In the genomic region with DNA sequence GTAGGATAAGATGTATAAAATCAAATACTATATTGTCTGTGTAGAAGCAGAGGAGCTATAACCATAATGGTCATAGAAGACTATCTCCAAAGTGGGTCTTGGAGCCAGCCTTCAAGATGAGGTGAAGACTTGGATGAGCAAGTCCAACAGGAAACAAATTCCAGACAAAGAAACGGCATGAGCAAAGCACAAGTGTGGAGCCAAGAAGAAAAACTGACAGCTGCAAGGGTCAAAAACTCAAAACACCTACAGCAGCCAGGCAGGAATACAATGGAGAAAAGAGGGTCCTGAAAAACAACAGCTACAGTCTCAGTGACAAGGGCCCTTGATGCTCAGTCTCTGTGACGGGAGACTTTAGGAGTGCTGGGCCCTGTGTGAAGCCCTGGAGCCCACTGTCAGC, we compare ENCODE assay signal across 16 cellular contexts.
DNase-seq lines count a peak whose midpoint lies in the region; ATAC-seq and TF ChIP-seq lines count a peak whose summit lies in the region.
"Had no signal": no experiment of that assay in that cellular context is flagged by ENCODE, and none has a peak within 500 bp of the region (broad histone marks: within the 10 kb centered on the region; RNA-seq: fewer than 3 reads in every experiment).

No MANE protein-coding gene starts in this region.

- H3K4ac ChIP-seq in trophoblast cell (ENCODE audit: low read depth, low read length), result no peak overlapping the region

- no peak overlapping the region for H3K23ac ChIP-seq in trophoblast cell (ENCODE audit: low read length)

- intact Hi-C loops in right cardiac atrium (cut with DNase I) (loop anchor here in 1 of 4 donors (10.0 kb wide), 1 partner anchor 100 kb away; the partner anchor contains the start of gene STK39), aorta (cut with DNase I) (no loop called here)

- WGBS in right cardiac atrium, result 60% methylated on average over 2 of the region's 2 CpGs
- WGBS in trophoblast cell (ENCODE audit: extremely low coverage, insufficient coverage, insufficient read length), result no CpG with 5 or more reads among the region's 2 CpGs
- 52 to 54% methylated on average over 2 of the region's 2 CpGs for WGBS in aorta, 2 donors

- H2BK12ac ChIP-seq in trophoblast cell (ENCODE audit: low read length), result no peak overlapping the region

- no peak overlapping the region for H4K12ac ChIP-seq in trophoblast cell (ENCODE audit: low read depth, low read length)

- H3K79me2 ChIP-seq in trophoblast cell (ENCODE audit: control insufficient read depth, insufficient read depth, low read length, poor library complexity), result no peaks in the 10 kb centered on the region

- H4K8ac ChIP-seq in trophoblast cell (ENCODE audit: low read depth, low read length), result no peak overlapping the region

- no peak overlapping the region for H3K4me3 ChIP-seq in cardiac muscle cell
- H3K4me3 ChIP-seq in right cardiac atrium (ENCODE audit: low read length), result no peak overlapping the region
- H3K4me3 ChIP-seq in trophoblast cell (ENCODE audit: low read depth, low read length), result no peak overlapping the region
- H3K4me3 ChIP-seq in aorta (ENCODE audit: low read length in 2 of 2), result no peak overlapping the region
- H3K4me3 ChIP-seq: BLaER1, GM12878, GM23338 had no signal

- H3K27me3 ChIP-seq in cardiac muscle cell (no peaks in the 10 kb centered on the region), right cardiac atrium (ENCODE audit: control insufficient read depth, insufficient read depth) (no peaks in the 10 kb centered on the region), trophoblast cell (ENCODE audit: insufficient read depth, low read length) (no peaks in the 10 kb centered on the region), aorta (ENCODE audit: control insufficient read depth in 1 of 2, insufficient read depth in 2 of 2, low read length in 1 of 2) (no peaks in the 10 kb centered on the region)
- H3K27me3 ChIP-seq: BLaER1 had no signal

- H3K14ac ChIP-seq in trophoblast cell (ENCODE audit: low read length), result no peak overlapping the region

- DNase-seq in cardiac muscle cell (ENCODE audit: low read depth in 1 of 2, low spot score in 1 of 2) (peak in 1 of 2 donors; percentile 29), right cardiac atrium (no peak), DMS79 (lab: John Stamatoyannopoulos, UW) (peak; percentile 79), NCI-H345 treated with DMSO at 0.1 percent for 48 hours (lab: John Stamatoyannopoulos, UW; ENCODE audit: unreplicated experiment) (peak; percentile 34), trophoblast cell (no peak), aorta (no peak), SIG-M5 (lab: John Stamatoyannopoulos, UW) (no peak)
- no peak for DNase-seq in activated CD4-positive, alpha-beta T cell treated with anti-CD3 and anti-CD28 coated beads for 48 hours
- DNase-seq: CD4-positive, CD25-positive, alpha-beta regulatory T cell; DMS53; H7 had no signal

- H3K9me3 ChIP-seq in cardiac muscle cell (ENCODE audit: low read depth) (no peaks in the 10 kb centered on the region), right cardiac atrium (ENCODE audit: control insufficient read depth, low read length) (no peaks in the 10 kb centered on the region), trophoblast cell (ENCODE audit: insufficient read depth, low read depth, low read length) (no peaks in the 10 kb centered on the region), aorta (ENCODE audit: control insufficient read depth, low read length) (no peaks in the 10 kb centered on the region)
- H3K9me3 ChIP-seq: BLaER1 had no signal

- no peak overlapping the region for H2BK5ac ChIP-seq in trophoblast cell (ENCODE audit: low read depth, low read length, poor library complexity)

- no peak overlapping the region for H2AFZ ChIP-seq in trophoblast cell (ENCODE audit: insufficient read depth, low read length, poor library complexity)
- H2AFZ ChIP-seq: GM23338 had no signal

- no peak overlapping the region for H3K4me2 ChIP-seq in trophoblast cell (ENCODE audit: low read length)
- H3K4me2 ChIP-seq: BLaER1, GM23338 had no signal

- H4K91ac ChIP-seq in trophoblast cell (ENCODE audit: low read depth, low read length), result no peak overlapping the region

- H3K36me3 ChIP-seq in cardiac muscle cell (peaks cover 5% of the 10 kb centered on the region), trophoblast cell (ENCODE audit: control insufficient read depth in 1 of 2, insufficient read depth in 2 of 2, low read length in 2 of 2) (no peaks in the 10 kb centered on the region), aorta (ENCODE audit: control insufficient read depth in 1 of 2, insufficient read depth in 2 of 2, low read length in 1 of 2) (no peaks in the 10 kb centered on the region)

- H2BK120ac ChIP-seq in trophoblast cell (ENCODE audit: insufficient read depth, low read length, poor library complexity), result no peak overlapping the region

- H3K79me1 ChIP-seq in trophoblast cell (ENCODE audit: low read length), result no peaks in the 10 kb centered on the region

- H3K9ac ChIP-seq in trophoblast cell (ENCODE audit: low read length), result no peak overlapping the region
- H3K9ac ChIP-seq: BLaER1 had no signal

- peak overlapping the region; percentile 29 for H2AK5ac ChIP-seq in trophoblast cell (ENCODE audit: low read length)

- H3K4me1 ChIP-seq in cardiac muscle cell (ENCODE audit: low read depth) (peaks cover 31% of the 10 kb centered on the region), right cardiac atrium (ENCODE audit: control insufficient read depth, insufficient read depth, low read length) (peaks cover 10% of the 10 kb centered on the region), trophoblast cell (ENCODE audit: control insufficient read depth in 1 of 2, insufficient read depth in 2 of 2, low read length in 2 of 2) (no peaks in the 10 kb centered on the region), aorta (ENCODE audit: control insufficient read depth in 1 of 2, insufficient read depth in 2 of 2, low read length in 2 of 2) (no peaks in the 10 kb centered on the region)

- ATAC-seq in right cardiac atrium, result no peak
- no peak for ATAC-seq in aorta (ENCODE audit: low FRiP score)
- ATAC-seq: GM12878, GM23338 had no signal

- no peak overlapping the region for H3K18ac ChIP-seq in trophoblast cell (ENCODE audit: low read length)

- TF ChIP-seq CTCF in cardiac muscle cell (IDR thresholded peaks at IDR 0.05; ENCODE audit: low read depth, low read length), result no peak

- peak overlapping the region; percentile 85 for H3K27ac ChIP-seq in cardiac muscle cell
- no peak overlapping the region for H3K27ac ChIP-seq in right cardiac atrium (ENCODE audit: low read length)
- no peak overlapping the region for H3K27ac ChIP-seq in trophoblast cell (ENCODE audit: low read depth, low read length)
- no peak overlapping the region for H3K27ac ChIP-seq in aorta (ENCODE audit: low read depth in 1 of 2, low read length in 2 of 2)
- H3K27ac ChIP-seq: 22Rv1, BLaER1, HL-60 had no signal

Comparison
In these comparisons a context has a peak if more than half of its experiments do, and no peak if none do; other contexts are left out.
1. DNase-seq: peak in DMS79 (single experiment) and NCI-H345 treated with DMSO at 0.1 percent for 48 hours (single experiment); none in right cardiac atrium (0 of 3), trophoblast cell (0 of 2), aorta (0 of 2), SIG-M5 (single experiment) and activated CD4-positive, alpha-beta T cell treated with anti-CD3 and anti-CD28 coated beads for 48 hours (single experiment).